8 cellular contexts compared by ENCODE assay signal in genomic region chr3:160449660-160450598, GRCh38.
DNase-seq lines count a peak whose midpoint lies in the region; ATAC-seq lines count a peak whose summit lies in the region.

Gene TRIM59 (minus strand): TSS chr3:160449786. CDS start chr3:160439183, 10,603 bp downstream.

- DNase-seq in NK-92 (lab: John Stamatoyannopoulos, UW; ENCODE audit: unreplicated experiment) (peak; percentile 89), epidermal melanocyte (ENCODE audit: insufficient read length, low spot score) (peak; percentile 91), midbrain (lab: John Stamatoyannopoulos, UW) (peak; percentile 81), SHP77 treated with DMSO at 0.1 percent for 48 hours (lab: John Stamatoyannopoulos, UW) (no peak)
- DNase-seq in activated CD8-positive, alpha-beta memory T cell treated with anti-CD3 and anti-CD28 coated beads, Interleukin-2, amount 50 U/mL, for 48 hours: peak; percentile 95
- peak; percentile 97 to 98 for DNase-seq in stimulated activated CD8-positive, alpha-beta memory T cell treated with anti-CD3 and anti-CD28 coated beads, Interleukin-15, amount 100 ng/mL, for 48 hours (ENCODE audit: low read depth in 2 of 2)

- ATAC-seq in GM18867 (IDR thresholded peaks at IDR 0.05; ENCODE audit: unreplicated experiment): peak; percentile 94
- ATAC-seq in HG03066 (IDR thresholded peaks at IDR 0.05; ENCODE audit: low read depth, unreplicated experiment): peak; percentile 89
